2 cellular contexts compared by ENCODE assay signal in the genomic region with DNA sequence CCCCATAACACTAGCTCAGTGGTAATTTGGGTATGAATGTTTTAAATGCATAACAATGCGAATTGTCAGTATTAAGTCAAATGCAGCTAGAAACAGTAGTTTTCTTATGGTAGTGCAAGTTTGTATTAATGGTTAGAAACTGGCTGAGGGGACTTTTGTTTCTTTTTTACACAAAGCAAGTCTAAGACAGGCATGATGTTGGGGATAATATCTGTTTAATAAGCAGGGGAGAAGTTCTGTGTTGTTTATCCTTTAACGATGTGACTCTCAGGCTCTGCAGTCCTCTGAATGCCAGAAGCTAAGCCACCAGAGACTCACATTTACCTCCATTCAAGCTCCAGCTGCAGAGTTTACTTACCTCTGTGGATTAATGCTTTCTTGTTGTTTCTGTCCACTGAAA.
TF ChIP-seq lines count a peak whose summit lies in the region.

No MANE protein-coding gene starts in this region.

TF ChIP-seq in GM23338, 12 proteins besides CTCF, POLR2A, EP300 and RAD21 (continues in another document):
- no peak for TF ChIP-seq EZH2 (IDR thresholded peaks at IDR 0.05; ENCODE audit: low read depth, unreplicated experiment)
- TF ChIP-seq POLR2AphosphoS5 (IDR thresholded peaks at IDR 0.05; ENCODE audit: low read depth), result no peak
- TF ChIP-seq ZNF114 (CRISPR knock-in tag; IDR thresholded peaks at IDR 0.05), result no peak
- no peak for TF ChIP-seq STAT1 (IDR thresholded peaks at IDR 0.05; ENCODE audit: unreplicated experiment)
- TF ChIP-seq, protein P1, sequence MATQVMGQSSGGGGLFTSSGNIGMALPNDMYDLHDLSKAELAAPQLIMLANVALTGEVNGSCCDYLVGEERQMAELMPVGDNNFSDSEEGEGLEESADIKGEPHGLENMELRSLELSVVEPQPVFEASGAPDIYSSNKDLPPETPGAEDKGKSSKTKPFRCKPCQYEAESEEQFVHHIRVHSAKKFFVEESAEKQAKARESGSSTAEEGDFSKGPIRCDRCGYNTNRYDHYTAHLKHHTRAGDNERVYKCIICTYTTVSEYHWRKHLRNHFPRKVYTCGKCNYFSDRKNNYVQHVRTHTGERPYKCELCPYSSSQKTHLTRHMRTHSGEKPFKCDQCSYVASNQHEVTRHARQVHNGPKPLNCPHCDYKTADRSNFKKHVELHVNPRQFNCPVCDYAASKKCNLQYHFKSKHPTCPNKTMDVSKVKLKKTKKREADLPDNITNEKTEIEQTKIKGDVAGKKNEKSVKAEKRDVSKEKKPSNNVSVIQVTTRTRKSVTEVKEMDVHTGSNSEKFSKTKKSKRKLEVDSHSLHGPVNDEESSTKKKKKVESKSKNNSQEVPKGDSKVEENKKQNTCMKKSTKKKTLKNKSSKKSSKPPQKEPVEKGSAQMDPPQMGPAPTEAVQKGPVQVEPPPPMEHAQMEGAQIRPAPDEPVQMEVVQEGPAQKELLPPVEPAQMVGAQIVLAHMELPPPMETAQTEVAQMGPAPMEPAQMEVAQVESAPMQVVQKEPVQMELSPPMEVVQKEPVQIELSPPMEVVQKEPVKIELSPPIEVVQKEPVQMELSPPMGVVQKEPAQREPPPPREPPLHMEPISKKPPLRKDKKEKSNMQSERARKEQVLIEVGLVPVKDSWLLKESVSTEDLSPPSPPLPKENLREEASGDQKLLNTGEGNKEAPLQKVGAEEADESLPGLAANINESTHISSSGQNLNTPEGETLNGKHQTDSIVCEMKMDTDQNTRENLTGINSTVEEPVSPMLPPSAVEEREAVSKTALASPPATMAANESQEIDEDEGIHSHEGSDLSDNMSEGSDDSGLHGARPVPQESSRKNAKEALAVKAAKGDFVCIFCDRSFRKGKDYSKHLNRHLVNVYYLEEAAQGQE (IDR thresholded peaks at IDR 0.05; ENCODE audit: unreplicated experiment), result no peak
- TF ChIP-seq, protein P2, sequence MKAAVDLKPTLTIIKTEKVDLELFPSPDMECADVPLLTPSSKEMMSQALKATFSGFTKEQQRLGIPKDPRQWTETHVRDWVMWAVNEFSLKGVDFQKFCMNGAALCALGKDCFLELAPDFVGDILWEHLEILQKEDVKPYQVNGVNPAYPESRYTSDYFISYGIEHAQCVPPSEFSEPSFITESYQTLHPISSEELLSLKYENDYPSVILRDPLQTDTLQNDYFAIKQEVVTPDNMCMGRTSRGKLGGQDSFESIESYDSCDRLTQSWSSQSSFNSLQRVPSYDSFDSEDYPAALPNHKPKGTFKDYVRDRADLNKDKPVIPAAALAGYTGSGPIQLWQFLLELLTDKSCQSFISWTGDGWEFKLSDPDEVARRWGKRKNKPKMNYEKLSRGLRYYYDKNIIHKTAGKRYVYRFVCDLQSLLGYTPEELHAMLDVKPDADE (IDR thresholded peaks at IDR 0.05), result no peak
- TF ChIP-seq ZNF462 (CRISPR knock-in tag; IDR thresholded peaks at IDR 0.05), result no peak
- TF ChIP-seq CREB1 (CRISPR knock-in tag; IDR thresholded peaks at IDR 0.05; ENCODE audit: low read depth), result no peak
- TF ChIP-seq ZNF331 (CRISPR knock-in tag; IDR thresholded peaks at IDR 0.05; ENCODE audit: low read depth), result no peak
- TF ChIP-seq NANOG (IDR thresholded peaks at IDR 0.05; ENCODE audit: borderline replicate concordance), result no peak

TF ChIP-seq in H1, 55 proteins besides CTCF, POLR2A, EP300 and RAD21:
- no peak for TF ChIP-seq CHD1 (IDR thresholded peaks at IDR 0.05; ENCODE audit: low read depth, low read length)
- TF ChIP-seq CHD2 (IDR thresholded peaks at IDR 0.05; ENCODE audit: low read length), result no peak
- no peak for TF ChIP-seq HDAC2 (IDR thresholded peaks at IDR 0.05; ENCODE audit: borderline replicate concordance in 1 of 2, low read depth in 2 of 2, low read length in 2 of 2)
- TF ChIP-seq MAFK (IDR thresholded peaks at IDR 0.05; ENCODE audit: low read depth, low read length), result no peak
- TF ChIP-seq CEBPB (IDR thresholded peaks at IDR 0.05; ENCODE audit: low read depth, low read length), result no peak
- TF ChIP-seq RFX5 (IDR thresholded peaks at IDR 0.05; ENCODE audit: borderline replicate concordance, low read depth, low read length), result no peak
- TF ChIP-seq SUZ12 (IDR thresholded peaks at IDR 0.05; ENCODE audit: low read length), result no peak
- no peak for TF ChIP-seq TBP (IDR thresholded peaks at IDR 0.05; ENCODE audit: low read depth, low read length)
- TF ChIP-seq, protein P3, sequence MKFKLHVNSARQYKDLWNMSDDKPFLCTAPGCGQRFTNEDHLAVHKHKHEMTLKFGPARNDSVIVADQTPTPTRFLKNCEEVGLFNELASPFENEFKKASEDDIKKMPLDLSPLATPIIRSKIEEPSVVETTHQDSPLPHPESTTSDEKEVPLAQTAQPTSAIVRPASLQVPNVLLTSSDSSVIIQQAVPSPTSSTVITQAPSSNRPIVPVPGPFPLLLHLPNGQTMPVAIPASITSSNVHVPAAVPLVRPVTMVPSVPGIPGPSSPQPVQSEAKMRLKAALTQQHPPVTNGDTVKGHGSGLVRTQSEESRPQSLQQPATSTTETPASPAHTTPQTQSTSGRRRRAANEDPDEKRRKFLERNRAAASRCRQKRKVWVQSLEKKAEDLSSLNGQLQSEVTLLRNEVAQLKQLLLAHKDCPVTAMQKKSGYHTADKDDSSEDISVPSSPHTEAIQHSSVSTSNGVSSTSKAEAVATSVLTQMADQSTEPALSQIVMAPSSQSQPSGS (IDR thresholded peaks at IDR 0.05; ENCODE audit: low read length), result no peak
- TF ChIP-seq SIX5 (IDR thresholded peaks at IDR 0.05; ENCODE audit: low read depth, low read length), result no peak
- no peak for TF ChIP-seq YY1 (IDR thresholded peaks at IDR 0.05; ENCODE audit: low read depth, low read length)
- TF ChIP-seq JUND (IDR thresholded peaks at IDR 0.05; ENCODE audit: low read length), result no peak
- TF ChIP-seq SIN3A (conservative IDR thresholded peaks at IDR 0.05 in 1 of 2, IDR thresholded peaks at IDR 0.05 in 1 of 2; ENCODE audit: low read depth in 1 of 2, low read length in 2 of 2), result no peak
